In the genomic region with DNA sequence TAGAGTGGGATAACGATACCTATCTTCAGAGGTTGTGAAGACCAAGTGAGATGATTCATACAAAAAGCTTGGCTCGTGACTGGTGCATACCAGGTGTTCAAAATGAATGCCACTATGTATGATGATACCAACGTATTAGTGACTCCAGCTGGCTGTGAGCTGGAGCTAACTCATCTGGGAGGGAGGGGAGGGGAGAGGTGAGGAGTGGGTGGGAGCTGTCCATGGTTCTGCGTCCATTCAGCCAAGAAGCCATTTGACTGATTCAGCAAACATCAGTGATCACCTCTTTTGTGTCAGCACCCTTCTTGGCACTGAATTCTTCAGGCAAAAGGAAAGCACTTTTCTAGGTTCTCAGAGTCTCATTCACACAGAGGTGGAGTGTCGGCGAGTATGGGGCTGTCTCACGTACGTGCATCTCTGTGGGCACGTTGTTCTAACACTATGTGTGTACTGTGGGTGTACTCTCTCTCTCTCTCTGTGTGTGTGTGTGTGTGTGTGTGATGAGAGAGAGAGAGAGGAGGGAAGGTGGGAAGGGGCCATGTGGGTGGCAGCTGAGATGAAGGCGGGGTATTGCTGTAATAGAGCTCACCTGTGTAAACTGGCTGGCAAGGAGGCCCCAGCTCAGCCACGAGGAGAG, we compare ENCODE assay signal across 13 cellular contexts.
DNase-seq lines count a peak whose midpoint lies in the region; ATAC-seq, FAIRE-seq and TF ChIP-seq lines count a peak whose summit lies in the region.
"Had no signal": no experiment of that assay in that cellular context is flagged by ENCODE, and none has a peak within 500 bp of the region (broad histone marks: within the 10 kb centered on the region; RNA-seq: fewer than 3 reads in every experiment).

No MANE protein-coding gene starts in this region.

- H3K27me3 Mint-ChIP-seq in GM23338 (ENCODE audit: insufficient read depth, low read depth, poor library complexity) = peaks cover 12% of the 10 kb centered on the region

- no peak for TF ChIP-seq CTCF in A549 (IDR thresholded peaks at IDR 0.05)
- no peak for TF ChIP-seq CTCF in GM23338 (conservative IDR thresholded peaks at IDR 0.05; ENCODE audit: low read depth in 2 of 2)
- no peak for TF ChIP-seq CTCF in RWPE1 (conservative IDR thresholded peaks at IDR 0.05; ENCODE audit: low read depth)

- no peaks in the 10 kb centered on the region for H3F3A ChIP-seq in GM23338 (replicated peaks; ENCODE audit: low read depth)

- H3K4me1 ChIP-seq in A549 (no peaks in the 10 kb centered on the region), GM23338 (ENCODE audit: insufficient read depth) (no peaks in the 10 kb centered on the region)

- POLR2A ChIA-PET in A549 (lab: Yijun Ruan, JAX) (no interaction called here), RWPE1 (lab: Yijun Ruan, JAX; ENCODE audit: low non-redundant PET) (interaction anchor here (0.6 kb wide), 1 partner anchor 22 kb away, joined by 5 read pairs; no protein-coding TSS in a partner anchor)

- H3K9me2 ChIP-seq in GM23338 (ENCODE audit: insufficient read depth) = no peaks in the 10 kb centered on the region

- TF ChIP-seq POLR2A in A549 (IDR thresholded peaks at IDR 0.05; ENCODE audit: low read length) = no peak

- H3K9me3 Mint-ChIP-seq in GM23338 = no peaks in the 10 kb centered on the region

- no peak for TF ChIP-seq EP300 in A549 (IDR thresholded peaks at IDR 0.05)

- CTCF ChIA-PET in A549 (lab: Yijun Ruan, JAX) (interaction anchor here (0.5 to 1.4 kb wide), 3 partner anchors 13 to 1442 kb away, joined by 3 to 4 read pairs (median 4); no protein-coding TSS in a partner anchor), RWPE1 (lab: Yijun Ruan, JAX) (no interaction called here)

- H3K36me3 ChIP-seq in GM23338 (ENCODE audit: insufficient read depth) = no peaks in the 10 kb centered on the region

- H2AFZ ChIP-seq in GM23338 = no peak overlapping the region

- H3K4me3 Mint-ChIP-seq in GM23338 = no peak overlapping the region

- 22% methylated on average over 9 of the region's 11 CpGs for WGBS in A549 (ENCODE audit: missing lambda C conversion rate)

- ATAC-seq in A549 (no peak), GM23338 (peak; percentile 82), GM18502 (IDR thresholded peaks at IDR 0.05; ENCODE audit: poor library complexity, unreplicated experiment) (no peak), HG02973 (IDR thresholded peaks at IDR 0.05; ENCODE audit: unreplicated experiment) (no peak)
- ATAC-seq: left cardiac atrium had no signal

- FAIRE-seq in A549 (lab: Jason Lieb, UNC) = no peak
- FAIRE-seq: colon had no signal

- peaks cover 12% of the 10 kb centered on the region; the same call in 2 of the 3 replicates for H3K4me1 Mint-ChIP-seq in GM23338

- H4K20me1 ChIP-seq in GM23338 (replicated peaks; ENCODE audit: insufficient read depth) = no peaks in the 10 kb centered on the region; the same call in 1 of the 2 replicates

- no peaks in the 10 kb centered on the region for H3K9me3 ChIP-seq in A549

- H3K27me3 ChIP-seq in GM23338 (ENCODE audit: insufficient read depth) = no peaks in the 10 kb centered on the region

- no peak for DNase-seq in A549 (ENCODE audit: low read depth in 1 of 2, low spot score in 1 of 2)
- peak; percentile 84 for DNase-seq in GM23338 (ENCODE audit: low spot score)
- peak; percentile 52 for DNase-seq in RWPE1 (ENCODE audit: low spot score)
- peak; percentile 6 for DNase-seq in fibroblast of the conjunctiva (ENCODE audit: low read depth)
- no peak for DNase-seq in mucosa of gallbladder (ENCODE audit: low spot score)
- no peak for DNase-seq in NCI-H2029 (lab: John Stamatoyannopoulos, UW)
- DNase-seq: activated CD4-positive, alpha-beta T cell treated with anti-CD3 and anti-CD28 coated beads, Interleukin-2, amount 50 U/mL, for 4 hours; DMS53; left cardiac atrium; NCI-H774 had no signal

- H3K4me3 ChIP-seq in A549 (no peak overlapping the region), GM23338 (no peak overlapping the region)

- H3K36me3 Mint-ChIP-seq in GM23338 (ENCODE audit: low read depth) = no peaks in the 10 kb centered on the region

- TF ChIP-seq RAD21 in A549 (conservative IDR thresholded peaks at IDR 0.05 in 1 of 2, IDR thresholded peaks at IDR 0.05 in 1 of 2) = no peak

- H3K4me2 ChIP-seq in A549 = no peak overlapping the region
- no peak overlapping the region for H3K4me2 ChIP-seq in GM23338

- H3K27ac Mint-ChIP-seq in GM23338 = no peak overlapping the region

- H3K27ac ChIP-seq in A549 = no peak overlapping the region
- no peak overlapping the region for H3K27ac ChIP-seq in GM23338 (ENCODE audit: low read depth)
- no peak overlapping the region for H3K27ac ChIP-seq in RWPE1

- H3K79me2 ChIP-seq in GM23338 (replicated peaks; ENCODE audit: insufficient read depth) = no peaks in the 10 kb centered on the region

TF ChIP-seq in A549, 52 proteins besides CTCF, POLR2A, EP300 and RAD21:
- no peak for TF ChIP-seq FOSL2 (IDR thresholded peaks at IDR 0.05)
- TF ChIP-seq FOSL2 (CRISPR knock-in tag; IDR thresholded peaks at IDR 0.05) = no peak
- TF ChIP-seq, protein P1, sequence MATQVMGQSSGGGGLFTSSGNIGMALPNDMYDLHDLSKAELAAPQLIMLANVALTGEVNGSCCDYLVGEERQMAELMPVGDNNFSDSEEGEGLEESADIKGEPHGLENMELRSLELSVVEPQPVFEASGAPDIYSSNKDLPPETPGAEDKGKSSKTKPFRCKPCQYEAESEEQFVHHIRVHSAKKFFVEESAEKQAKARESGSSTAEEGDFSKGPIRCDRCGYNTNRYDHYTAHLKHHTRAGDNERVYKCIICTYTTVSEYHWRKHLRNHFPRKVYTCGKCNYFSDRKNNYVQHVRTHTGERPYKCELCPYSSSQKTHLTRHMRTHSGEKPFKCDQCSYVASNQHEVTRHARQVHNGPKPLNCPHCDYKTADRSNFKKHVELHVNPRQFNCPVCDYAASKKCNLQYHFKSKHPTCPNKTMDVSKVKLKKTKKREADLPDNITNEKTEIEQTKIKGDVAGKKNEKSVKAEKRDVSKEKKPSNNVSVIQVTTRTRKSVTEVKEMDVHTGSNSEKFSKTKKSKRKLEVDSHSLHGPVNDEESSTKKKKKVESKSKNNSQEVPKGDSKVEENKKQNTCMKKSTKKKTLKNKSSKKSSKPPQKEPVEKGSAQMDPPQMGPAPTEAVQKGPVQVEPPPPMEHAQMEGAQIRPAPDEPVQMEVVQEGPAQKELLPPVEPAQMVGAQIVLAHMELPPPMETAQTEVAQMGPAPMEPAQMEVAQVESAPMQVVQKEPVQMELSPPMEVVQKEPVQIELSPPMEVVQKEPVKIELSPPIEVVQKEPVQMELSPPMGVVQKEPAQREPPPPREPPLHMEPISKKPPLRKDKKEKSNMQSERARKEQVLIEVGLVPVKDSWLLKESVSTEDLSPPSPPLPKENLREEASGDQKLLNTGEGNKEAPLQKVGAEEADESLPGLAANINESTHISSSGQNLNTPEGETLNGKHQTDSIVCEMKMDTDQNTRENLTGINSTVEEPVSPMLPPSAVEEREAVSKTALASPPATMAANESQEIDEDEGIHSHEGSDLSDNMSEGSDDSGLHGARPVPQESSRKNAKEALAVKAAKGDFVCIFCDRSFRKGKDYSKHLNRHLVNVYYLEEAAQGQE (IDR thresholded peaks at IDR 0.05) = peak; percentile 70

TF ChIP-seq in GM23338, 12 proteins besides CTCF, POLR2A, EP300 and RAD21 (continues in another document):
- TF ChIP-seq ZNF331 (CRISPR knock-in tag; IDR thresholded peaks at IDR 0.05; ENCODE audit: low read depth) = no peak
- TF ChIP-seq CREB1 (CRISPR knock-in tag; IDR thresholded peaks at IDR 0.05; ENCODE audit: low read depth) = no peak
- TF ChIP-seq EZH2 (IDR thresholded peaks at IDR 0.05; ENCODE audit: low read depth, unreplicated experiment) = no peak
- no peak for TF ChIP-seq STAT1 (IDR thresholded peaks at IDR 0.05; ENCODE audit: unreplicated experiment)

Comparison
In these comparisons a context has a peak if more than half of its experiments do, and no peak if none do; other contexts are left out.
1. DNase-seq: peak in GM23338 (single experiment), RWPE1 (single experiment) and fibroblast of the conjunctiva (single experiment); none in A549 (0 of 2), mucosa of gallbladder (single experiment) and NCI-H2029 (single experiment).